Comparison of ENCODE assay signal across 27 cellular contexts in genomic region chrX:35025820-35026219, GRCh38.
"Had no signal": no experiment of that assay in that cellular context is flagged by ENCODE, and none has a peak within 500 bp of the region (broad histone marks: within the 10 kb centered on the region; RNA-seq: fewer than 3 reads in every experiment).

No MANE protein-coding gene starts in this region.

- DNase-seq: naive thymus-derived CD4-positive, alpha-beta T cell; natural killer cell; occipital lobe; ovary; posterior cingulate gyrus; psoas muscle; right cardiac atrium; spleen; stimulated activated CD4-positive, alpha-beta T cell treated with anti-CD3 and anti-CD28 coated beads, Interleukin-12 subunit alpha, Interleukin-12 subunit beta, amount 100 ng/mL, for 4 hours; stimulated activated CD4-positive, alpha-beta T cell treated with anti-CD3 and anti-CD28 coated beads, Interleukin-1b, Interleukin-23, amount 100 ng/mL, for 48 hours; stimulated activated CD4-positive, alpha-beta T cell treated with anti-CD3 and anti-CD28 coated beads, Interleukin-4, amount 100 ng/mL, for 1 hour; stimulated activated CD4-positive, alpha-beta T cell treated with anti-CD3 and anti-CD28 coated beads, Interleukin-4, amount 100 ng/mL, for 4 hours; stimulated activated CD8-positive, alpha-beta memory T cell treated with anti-CD3 and anti-CD28 coated beads, Interleukin-4, amount 100 ng/mL, for 48 hours; stimulated activated naive CD4-positive, alpha-beta T cell; stimulated activated naive CD8-positive, alpha-beta T cell treated with anti-CD3 and anti-CD28 coated beads, Interleukin-15, amount 100 ng/mL, for 72 hours; stimulated activated naive CD8-positive, alpha-beta T cell treated with anti-CD3 and anti-CD28 coated beads, Interleukin-15, Interleukin-2, amounts not matched to agents 100 U/mL and 50 U/mL, for 24 hours; substantia nigra; thyroid gland; transverse colon; upper lobe of left lung had no signal

- H3K9me3 ChIP-seq: ovary, psoas muscle, spleen, thoracic aorta, thyroid gland, transverse colon, upper lobe of left lung, vagina had no signal

- H3K4me1 ChIP-seq: neural progenitor cell, parathyroid adenoma, psoas muscle, spleen, thyroid gland, transverse colon, upper lobe of left lung, vagina had no signal

- H3K27me3 ChIP-seq: neural progenitor cell, ovary, spleen, thyroid gland, transverse colon, upper lobe of left lung, vagina had no signal

- H3K4me2 ChIP-seq: neural progenitor cell, smooth muscle cell had no signal

- H3K27ac ChIP-seq: neural progenitor cell, ovary, parathyroid adenoma, psoas muscle, skin epidermis, spleen, thoracic aorta, thyroid gland, transverse colon, upper lobe of left lung, vagina had no signal

- H3K9ac ChIP-seq: neural progenitor cell, parathyroid adenoma had no signal

- H2AFZ ChIP-seq: neural progenitor cell, parathyroid adenoma had no signal

- H3K4me3 ChIP-seq: neural progenitor cell, ovary, psoas muscle, skin epidermis, smooth muscle cell, spleen, thoracic aorta, thyroid gland, transverse colon, upper lobe of left lung, vagina had no signal

- H3K79me2 ChIP-seq: parathyroid adenoma had no signal

- FAIRE-seq: urothelium cell line had no signal

- H3K36me3 ChIP-seq: neural progenitor cell, ovary, spleen, thoracic aorta, thyroid gland, transverse colon, upper lobe of left lung, vagina had no signal
